ENCODE assay signal across 10 cellular contexts in genomic region chr1:234619794-234620247, GRCh38. TPM values are rescaled to one million over a fixed set of nuclear protein-coding genes. Genes with fewer than 3 reads are reported as not detected.
DNase-seq lines count a peak whose midpoint lies in the region; ATAC-seq and TF ChIP-seq lines count a peak whose summit lies in the region.
"Had no signal": no experiment of that assay in that cellular context is flagged by ENCODE, and none has a peak within 500 bp of the region (broad histone marks: within the 10 kb centered on the region; RNA-seq: fewer than 3 reads in every experiment).

No MANE protein-coding gene starts in this region.

- DNase-seq in CD14-positive monocyte (ENCODE audit: low spot score), result no peak
- peak; percentile 91 for DNase-seq in NCI-H1436 treated with DMSO at 0.1 percent for 48 hours (lab: John Stamatoyannopoulos, UW)
- no peak for DNase-seq in SK-N-MC (ENCODE audit: low read depth, low spot score)
- DNase-seq in lung (ENCODE audit: low spot score), result no peak
- DNase-seq in dedifferentiated amniotic fluid mesenchymal stem cell (ENCODE audit: extremely low spot score), result no peak
- DNase-seq in middle frontal gyrus (ENCODE audit: extremely low spot score, low spot score), result no peak
- no peak for DNase-seq in right cardiac atrium
- DNase-seq: CD4-positive, alpha-beta T cell; stimulated activated CD4-positive, alpha-beta T cell treated with anti-CD3 and anti-CD28 coated beads, Interleukin-1b, Interleukin-23, amount 100 ng/mL, for 48 hours had no signal

- 28 to 38% methylated on average over 6 of the region's 6 CpGs for WGBS in lung, 2 donors
- WGBS in right cardiac atrium, result 66% methylated on average over 6 of the region's 6 CpGs

- no peaks in the 10 kb centered on the region for H3K9me3 Mint-ChIP-seq in CD14-positive monocyte
- H3K9me3 Mint-ChIP-seq: CD4-positive, alpha-beta T cell had no signal

- H3K27me3 ChIP-seq in lung (ENCODE audit: control insufficient read depth, insufficient read depth), result no peaks in the 10 kb centered on the region
- no peaks in the 10 kb centered on the region for H3K27me3 ChIP-seq in right cardiac atrium (ENCODE audit: control insufficient read depth, insufficient read depth)

- peak overlapping the region; percentile 65 to 87 for H3K4me3 Mint-ChIP-seq in CD14-positive monocyte
- H3K4me3 Mint-ChIP-seq: CD4-positive, alpha-beta T cell had no signal

- peak; percentile 13 for ATAC-seq in lung (ENCODE audit: insufficient read depth, low FRiP score)
- no peak for ATAC-seq in HG03439 (IDR thresholded peaks at IDR 0.05; ENCODE audit: unreplicated experiment)
- no peak for ATAC-seq in right cardiac atrium

- TF ChIP-seq CTCF in CD14-positive monocyte (IDR thresholded peaks at IDR 0.05) (no peak), lung (IDR thresholded peaks at IDR 0.05; ENCODE audit: control extremely low read depth, extremely low read depth) (no peak)

- H3K4me3 ChIP-seq in SK-N-MC (no peak overlapping the region), lung (no peak overlapping the region), right cardiac atrium (ENCODE audit: low read length) (no peak overlapping the region)

- intact Hi-C loops in CD14-positive monocyte (cut with micrococcal nuclease), result no loop called here
- intact Hi-C loops in right cardiac atrium (cut with DNase I), result loop anchor here in 3 of 4 donors (5.0 to 10.0 kb wide), 4 partner anchors 97 to 375 kb away; no protein-coding TSS in a partner anchor

- peak overlapping the region; percentile 92 to 99 (median 98) for H3K27ac Mint-ChIP-seq in CD14-positive monocyte
- H3K27ac Mint-ChIP-seq: CD4-positive, alpha-beta T cell had no signal

- no peaks in the 10 kb centered on the region for H3K9me3 ChIP-seq in SK-N-MC (ENCODE audit: low read depth, low read length)
- H3K9me3 ChIP-seq in lung (ENCODE audit: control insufficient read depth in 2 of 2, insufficient read depth in 1 of 2, low read length in 1 of 2), result no peaks in the 10 kb centered on the region
- no peaks in the 10 kb centered on the region for H3K9me3 ChIP-seq in right cardiac atrium (ENCODE audit: control insufficient read depth, low read length)

- H3K4me1 Mint-ChIP-seq in CD14-positive monocyte, result peaks cover 59% of the 10 kb centered on the region

- H3K27ac ChIP-seq in SK-N-MC (no peak overlapping the region), lung (ENCODE audit: low read depth in 1 of 2, low read length in 1 of 2) (no peak overlapping the region), right cardiac atrium (ENCODE audit: low read length) (no peak overlapping the region)

- H3K36me3 ChIP-seq in SK-N-MC (ENCODE audit: insufficient read depth, low read length) (no peaks in the 10 kb centered on the region), lung (ENCODE audit: control insufficient read depth in 2 of 2, insufficient read depth in 2 of 2, low read length in 2 of 2) (no peaks in the 10 kb centered on the region)

- peaks cover 0 to 2% (median 0%) of the 10 kb centered on the region in 3 donors for H3K27me3 Mint-ChIP-seq in CD14-positive monocyte (ENCODE audit: low read depth in 3 of 3)
- H3K27me3 Mint-ChIP-seq: CD4-positive, alpha-beta T cell had no signal

- H3K9ac ChIP-seq in SK-N-MC (ENCODE audit: insufficient read length), result peak overlapping the region; percentile 3

- no peaks in the 10 kb centered on the region for H3K36me3 Mint-ChIP-seq in CD14-positive monocyte

- peaks cover 4 to 5% of the 10 kb centered on the region in 2 donors for H3K4me1 ChIP-seq in lung (ENCODE audit: control insufficient read depth in 2 of 2, insufficient read depth in 2 of 2, low read length in 2 of 2)
- no peaks in the 10 kb centered on the region for H3K4me1 ChIP-seq in right cardiac atrium (ENCODE audit: control insufficient read depth, insufficient read depth, low read length)

RNA-seq across cellular contexts. Expression of gene IRF2BP2, which starts 9.8 kb away (rescaled TPM):
- polyA plus RNA-seq in CD14-positive monocyte, result 10 to 100 TPM; 22.4 to 22.6 TPM
- total RNA-seq in lung, result 100 to 1,000 TPM; 113 to 197 TPM
- 100 to 1,000 TPM in 1 of 2 donors, 10 to 100 TPM in 1; 49.3 to 106 TPM for polyA plus RNA-seq in lung
- 100 to 1,000 TPM in 3 of 4 donors, 10 to 100 TPM in 1; 92.3 to 123 (median 108) TPM for total RNA-seq in right cardiac atrium
- polyA plus RNA-seq in right cardiac atrium, result 69.3 TPM

Comparison
In these comparisons a context has a peak if more than half of its experiments do, and no peak if none do; other contexts are left out.
1. intact Hi-C loops: an anchor here in right cardiac atrium (5.0 to 10.0 kb wide); none called in CD14-positive monocyte.